ENCODE assay signal across 1 cellular context in the genomic region with DNA sequence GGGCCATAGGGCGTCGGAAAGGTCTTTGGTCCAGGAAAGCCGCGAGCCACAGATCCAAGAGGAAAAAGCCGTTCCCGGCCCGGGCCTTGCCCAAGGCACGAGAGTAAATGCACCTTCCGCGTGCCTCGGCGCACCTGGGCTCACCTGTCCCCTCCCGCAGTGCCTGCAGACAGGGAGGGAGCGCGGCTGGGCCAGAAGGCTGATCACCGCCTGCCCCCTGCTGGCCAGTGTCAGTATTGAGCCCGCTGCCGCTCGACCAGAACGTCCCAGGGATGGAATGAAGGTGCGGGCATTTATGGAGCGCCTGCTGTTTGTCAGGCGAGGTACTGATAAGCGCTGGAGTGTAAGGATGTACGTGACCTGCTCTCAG.
A peak's percentile ranks its signal among the peaks of the same experiment; 100 is the strongest.
TF ChIP-seq lines count a peak whose summit lies in the region.

No MANE protein-coding gene starts in this region.

TF ChIP-seq in IMR-90, 13 proteins besides CTCF, POLR2A, EP300 and RAD21:
- TF ChIP-seq MAZ (IDR thresholded peaks at IDR 0.05; ENCODE audit: borderline replicate concordance, low read depth, low read length): no peak
- TF ChIP-seq NFE2L2 (IDR thresholded peaks at IDR 0.05; ENCODE audit: low read depth, low read length): no peak
- no peak for TF ChIP-seq MAFK (IDR thresholded peaks at IDR 0.05; ENCODE audit: low read depth, low read length)
- peak; percentile 93 for TF ChIP-seq SMC3 (IDR thresholded peaks at IDR 0.05; ENCODE audit: low read depth, low read length)
